34 cellular contexts compared by ENCODE assay signal in the genomic region with DNA sequence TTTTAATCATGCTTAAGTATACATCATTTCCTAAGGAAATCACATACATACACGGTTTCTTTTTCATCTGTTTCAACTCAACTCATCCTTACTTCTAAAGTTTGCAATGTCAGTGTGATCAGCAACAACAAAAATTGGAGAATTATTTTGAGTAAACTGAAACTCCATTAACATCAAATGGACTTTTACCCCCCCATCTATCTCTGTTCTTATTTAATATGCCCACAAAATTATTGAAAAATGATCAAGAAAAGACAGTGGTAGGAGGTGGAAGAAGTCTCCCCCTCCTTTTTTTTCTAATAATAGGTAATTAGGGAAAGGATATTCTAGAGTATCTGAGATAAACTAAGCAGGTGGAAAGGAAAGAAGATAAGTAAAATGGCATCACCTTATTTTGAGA.
"Had no signal": no experiment of that assay in that cellular context is flagged by ENCODE, and none has a peak within 500 bp of the region (broad histone marks: within the 10 kb centered on the region; RNA-seq: fewer than 3 reads in every experiment).

No MANE protein-coding gene starts in this region.

- H3K9me3 ChIP-seq: MG63 had no signal

- H3K27me3 ChIP-seq: MG63 had no signal

- H3K4me3 ChIP-seq: MG63 had no signal

- H3K36me3 ChIP-seq: MG63 had no signal

- DNase-seq: Karpas-422, Kasumi-1, MG63, MM.1S, MV-4-11, NCI-H1048, NCI-H1092, NCI-H1092 treated with DMSO at 0.1 percent for 48 hours, NCI-H1105, NCI-H1105 treated with DMSO at 0.1 percent for 48 hours, NCI-H1417, NCI-H1417 treated with DMSO at 0.1 percent for 48 hours, NCI-H1436, NCI-H1436 treated with DMSO at 0.1 percent for 48 hours, NCI-H146, NCI-H1694, NCI-H1694 treated with DMSO at 0.1 percent for 48 hours, NCI-H187, NCI-H187 treated with DMSO at 0.1 percent for 48 hours, NCI-H1930, NCI-H2029, NCI-H2029 treated with DMSO at 0.1 percent for 48 hours, NCI-H2081, NCI-H2081 treated with DMSO at 0.1 percent for 48 hours, NCI-H2107, NCI-H2171, NCI-H2171 treated with DMSO at 0.1 percent for 48 hours, NCI-H2227 treated with DMSO at 0.1 percent for 48 hours, NCI-H226, NCI-H345, NCI-H446, NCI-H446 treated with DMSO at 0.1 percent for 48 hours, NCI-H510A, NCI-H510A treated with DMSO at 0.1 percent for 48 hours had no signal
